11 cellular contexts compared by ENCODE assay signal in the genomic region with DNA sequence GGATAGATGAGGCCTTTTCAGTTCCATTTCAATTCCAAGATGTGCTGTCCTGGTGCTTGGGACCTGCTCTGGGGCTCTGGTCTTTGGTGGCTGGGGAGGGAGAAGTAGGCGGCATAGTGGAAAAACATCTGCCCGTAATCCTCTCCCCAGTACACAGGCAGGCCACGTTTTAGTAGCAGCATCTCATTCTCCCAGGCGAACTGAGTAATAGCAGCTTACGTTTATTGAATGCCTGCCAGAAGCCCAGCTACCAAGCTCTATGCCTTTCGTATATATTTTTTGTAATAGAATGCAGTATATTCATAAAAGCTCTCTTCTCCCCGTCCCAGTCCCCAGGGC. TPM values are rescaled to one million over a fixed set of nuclear protein-coding genes. Genes with fewer than 3 reads are reported as not detected.
DNase-seq lines count a peak whose midpoint lies in the region; ATAC-seq, FAIRE-seq and TF ChIP-seq lines count a peak whose summit lies in the region.
"Had no signal": no experiment of that assay in that cellular context is flagged by ENCODE, and none has a peak within 500 bp of the region (broad histone marks: within the 10 kb centered on the region; RNA-seq: fewer than 3 reads in every experiment).

No MANE protein-coding gene starts in this region.

- H3K27me3 ChIP-seq in GM12878 (replicated peaks in 1 of 2; ENCODE audit: control insufficient read depth in 2 of 2, insufficient read depth in 2 of 2, low read length in 1 of 2) (no peaks in the 10 kb centered on the region), layer of hippocampus (ENCODE audit: control insufficient read depth, insufficient read depth, low read length) (no peaks in the 10 kb centered on the region), suprapubic skin (no peaks in the 10 kb centered on the region), ovary (no peaks in the 10 kb centered on the region)
- H3K27me3 ChIP-seq: SJCRH30 had no signal

- no peak for TF ChIP-seq RAD21 in GM12878 (IDR thresholded peaks at IDR 0.05; ENCODE audit: insufficient read depth, low read depth, low read length)

- no TSS peak for BruUV-seq in GM12878 (replicated peaks; lab: Mats Ljungman, UMichigan)

- CTCF ChIA-PET in GM12878 (lab: Yijun Ruan, JAX), result interaction anchor here (1.6 to 5.2 kb wide), 3 partner anchors 11 to 77 kb away, joined by 5 to 26 read pairs (median 26); partner anchors contain the start of genes ACO2 and PHF5A

- no peak overlapping the region for H2AFZ ChIP-seq in GM12878 (ENCODE audit: control insufficient read depth, low read depth, low read length)

- peaks cover 0 to 6% of the 10 kb centered on the region in 2 experiments; a peak in 2 of 4 replicates for H3K36me3 ChIP-seq in GM12878 (ENCODE audit: control insufficient read depth in 2 of 2, insufficient read depth in 2 of 2, low read length in 1 of 2)
- no peaks in the 10 kb centered on the region for H3K36me3 ChIP-seq in suprapubic skin
- no peaks in the 10 kb centered on the region for H3K36me3 ChIP-seq in ovary
- H3K36me3 ChIP-seq: SJCRH30 had no signal

- TF ChIP-seq EP300 in GM12878 (IDR thresholded peaks at IDR 0.05; ENCODE audit: borderline replicate concordance in 1 of 2, control insufficient read depth in 1 of 2, low read depth in 2 of 2, low read length in 2 of 2), result no peak
- no peak for TF ChIP-seq EP300 in suprapubic skin (IDR thresholded peaks at IDR 0.05)
- no peak for TF ChIP-seq EP300 in ovary (IDR thresholded peaks at IDR 0.05)

- 34% methylated on average over 7 of the region's 7 CpGs for WGBS in GM12878 (ENCODE audit: insufficient coverage, insufficient replicate concordance, low lambda C conversion rate, missing lambda C conversion rate)
- 49% methylated on average over 7 of the region's 7 CpGs for WGBS in suprapubic skin
- WGBS in ovary, 3 donors, result 67 to 71% (median 67%) methylated on average over 7 of the region's 7 CpGs

- no peak overlapping the region for H3K9ac ChIP-seq in GM12878 (ENCODE audit: control insufficient read depth, insufficient read depth, low read length)

- H3K79me2 ChIP-seq in GM12878 (ENCODE audit: control insufficient read depth, insufficient read depth, low read length), result peaks cover 79% of the 10 kb centered on the region

- TF ChIP-seq CTCF in HFF-Myc (IDR thresholded peaks at IDR 0.05; ENCODE audit: low read depth, low read length, missing control alignments) (no peak), GM12878 (IDR thresholded peaks at IDR 0.05 in 2 of 3, conservative IDR thresholded peaks at IDR 0.05 in 1 of 3; ENCODE audit: control insufficient read depth in 2 of 3, extremely low read depth in 1 of 3, insufficient read depth in 1 of 3, low read depth in 3 of 3, low read length in 3 of 3) (no peak), suprapubic skin (IDR thresholded peaks at IDR 0.05) (no peak), ovary (IDR thresholded peaks at IDR 0.05) (no peak)

- H3K4me1 ChIP-seq in GM12878 (ENCODE audit: control insufficient read depth, insufficient read depth, low read length) (peaks cover 57% of the 10 kb centered on the region), suprapubic skin (peaks cover 45% of the 10 kb centered on the region), ovary (ENCODE audit: insufficient read depth) (peaks cover 5% of the 10 kb centered on the region)
- H3K4me1 ChIP-seq: SJCRH30 had no signal

- in situ Hi-C loops in GM12878 (cut with MboI), result no loop called here

- H3K27ac ChIP-seq in GM12878 (ENCODE audit: control insufficient read depth, insufficient read depth) (no peak overlapping the region; the same call in 1 of the 2 replicates), layer of hippocampus (ENCODE audit: low read depth, low read length) (peak overlapping the region; percentile 88), suprapubic skin (peak overlapping the region; percentile 76), ovary (no peak overlapping the region)
- H3K27ac ChIP-seq: SJCRH30 had no signal

- no peak for ATAC-seq in GM12878
- ATAC-seq in GM18520 (IDR thresholded peaks at IDR 0.05; ENCODE audit: unreplicated experiment), result no peak

- 0 out of 2 replicates have a peak overlapping the region, but pooled peaks have one; percentile 17 for H3K4me2 ChIP-seq in GM12878 (ENCODE audit: control insufficient read depth, insufficient read depth)

- H4K20me1 ChIP-seq in GM12878 (ENCODE audit: control insufficient read depth, insufficient read depth), result no peaks in the 10 kb centered on the region

- DNase-seq in HFF-Myc (ENCODE audit: extremely low read depth, low read depth) (peak; percentile 63), GM12878 (ENCODE audit: low read depth, low spot score) (no peak), suprapubic skin (ENCODE audit: low spot score in 2 of 2) (no peak), ovary (no peak)
- DNase-seq in activated CD8-positive, alpha-beta memory T cell treated with anti-CD3 and anti-CD28 coated beads, Interleukin-2, amount 50 U/mL, for 48 hours, result no peak
- DNase-seq: effector memory CD4-positive, alpha-beta T cell; NCI-H2029 treated with DMSO at 0.1 percent for 48 hours; SJCRH30; stimulated activated CD4-positive, alpha-beta T cell treated with anti-CD3 and anti-CD28 coated beads, Interleukin-4, amount 100 ng/mL, for 1 hour had no signal

- no peaks in the 10 kb centered on the region for H3K9me3 ChIP-seq in GM12878 (replicated peaks; ENCODE audit: control insufficient read depth, insufficient read depth, low read length)
- no peaks in the 10 kb centered on the region for H3K9me3 ChIP-seq in suprapubic skin
- no peaks in the 10 kb centered on the region for H3K9me3 ChIP-seq in ovary
- H3K9me3 ChIP-seq: SJCRH30 had no signal

- no peak for FAIRE-seq in GM12878 (lab: Jason Lieb, UNC)

- no peak overlapping the region for H3K4me3 ChIP-seq in HFF-Myc (replicated peaks; ENCODE audit: low read depth, low read length)
- H3K4me3 ChIP-seq in GM12878, result no peak overlapping the region
- no peak overlapping the region for H3K4me3 ChIP-seq in suprapubic skin
- H3K4me3 ChIP-seq in ovary, result no peak overlapping the region
- H3K4me3 ChIP-seq: SJCRH30 had no signal

- TF ChIP-seq POLR2A in GM12878 (IDR thresholded peaks at IDR 0.05; ENCODE audit: low read depth, low read length) (no peak), suprapubic skin (IDR thresholded peaks at IDR 0.05) (no peak), ovary (IDR thresholded peaks at IDR 0.05) (no peak)

- SMC1A ChIA-PET in GM12878 (lab: Charles Lee; ENCODE audit: uncharacterized antibody, unreplicated experiment), result interaction anchor here (1.0 to 6.5 kb wide), 8 partner anchors 8 to 77 kb away, joined by 3 to 59 read pairs (median 12); partner anchors contain the start of genes ACO2, PHF5A and TOB2

- intact Hi-C loops in GM12878 (cut with micrococcal nuclease; ENCODE audit: unreplicated experiment) (no loop called here), ovary (cut with DNase I) (no loop called here)

- RAD21 ChIA-PET in GM12878 (lab: Charles Lee; ENCODE audit: unreplicated experiment), result interaction anchor here (1.5 to 3.0 kb wide), 4 partner anchors 19 to 77 kb away, joined by 4 to 19 read pairs (median 12); partner anchors contain the start of gene TOB2

- POLR2A ChIA-PET in GM12878 (lab: Charles Lee), result interaction anchor here (0.6 to 9.0 kb wide), 6 partner anchors 9 to 109 kb away, joined by 3 to 122 read pairs (median 6); partner anchors contain the start of genes ACO2, PHF5A and TOB2

RNA-seq across cellular contexts. Expression of gene ACO2, which starts 11.4 kb away (rescaled TPM):
- total RNA-seq in GM12878 (2013; cell fraction: nucleolus; rRNA removed), result 78.7 and 86.2 TPM in 2 replicates
- total RNA-seq in GM12878 (2014; rRNA removed) (115 and 132 TPM in 2 replicates), GM12878 (2014; rRNA removed; fragmentation: Illumina TruSeq; extraction: Trizol) (63.2 and 69.0 TPM in 2 replicates), GM12878 (2021) (127 and 133 TPM in 2 replicates), suprapubic skin (10 to 100 TPM; 67.4 to 81.9 (median 75.9) TPM), ovary (10 to 100 TPM; 20.6 to 58.3 (median 50.7) TPM)
- 48.7 TPM for polyA plus RNA-seq in GM12878 (2011; ENCODE audit: low read depth)
- polyA plus RNA-seq in GM12878 (2011; rRNA removed) (16.1 and 22.4 TPM in 2 replicates), GM12878 (2014; fragmentation: Illumina TruSeq; extraction: Trizol) (41.6 and 102 TPM in 2 replicates), GM12878 (2014; fragmentation: Nextera tagmentation; extraction: Ambion mirVana) (10 to 100 TPM; 21.4 to 22.3 TPM), GM12878 (2014; rRNA removed) (74.8 and 83.8 TPM in 2 replicates), GM12878 (2016; fragmentation: Nextera tagmentation; extraction: Ambion mirVana) (100 to 1,000 TPM; 211 to 214 TPM), ovary (10 to 100 TPM; 32.3 to 99.1 TPM)
- 60.6 and 64.3 TPM in 2 replicates for polyA plus RNA-seq in GM12878 (2011; cell fraction: cytosol; rRNA removed)
- polyA plus RNA-seq in GM12878 (2011; cell fraction: nucleus; rRNA removed), result 355 and 367 TPM in 2 replicates
- polyA plus RNA-seq in GM12878 (2012), result 71.7 and 92.0 TPM in 2 replicates
- 23.3 and 35.4 TPM in 2 replicates for polyA minus RNA-seq in GM12878 (2011; rRNA and poly(A)+ RNA removed)
- 26.1 and 33.6 TPM in 2 replicates for polyA minus RNA-seq in GM12878 (2011; cell fraction: cytosol; rRNA and poly(A)+ RNA removed)
- polyA minus RNA-seq in GM12878 (2011; cell fraction: nucleus; rRNA and poly(A)+ RNA removed), result 42.7 and 65.6 TPM in 2 replicates

RNA-seq across cellular contexts. Expression of gene PHF5A, which starts 11.9 kb away (rescaled TPM):
- 6.6 and 7.7 TPM in 2 replicates for total RNA-seq in GM12878 (2013; cell fraction: nucleolus; rRNA removed)
- total RNA-seq in GM12878 (2014; rRNA removed) (81.4 and 99.9 TPM in 2 replicates), GM12878 (2014; rRNA removed; fragmentation: Illumina TruSeq; extraction: Trizol) (85.5 and 86.8 TPM in 2 replicates), GM12878 (2021) (64.2 and 64.8 TPM in 2 replicates), suprapubic skin (10 to 100 TPM; 26.7 to 47.1 (median 36.9) TPM), ovary (10 to 100 TPM; 27.3 to 44.2 (median 32.0) TPM)
- 38.8 TPM for polyA plus RNA-seq in GM12878 (2011; ENCODE audit: low read depth)
- polyA plus RNA-seq in GM12878 (2011; rRNA removed) (96.7 and 99.4 TPM in 2 replicates), GM12878 (2014; fragmentation: Illumina TruSeq; extraction: Trizol) (91.7 and 101 TPM in 2 replicates), GM12878 (2014; fragmentation: Nextera tagmentation; extraction: Ambion mirVana) (10 to 100 TPM; 40.5 to 77.0 TPM), GM12878 (2014; rRNA removed) (97.6 and 115 TPM in 2 replicates), GM12878 (2016; fragmentation: Nextera tagmentation; extraction: Ambion mirVana) (10 to 100 TPM; 51.5 to 52.4 TPM), ovary (10 to 100 TPM; 36.8 to 55.3 TPM)
- 63.8 and 68.0 TPM in 2 replicates for polyA plus RNA-seq in GM12878 (2011; cell fraction: cytosol; rRNA removed)
- polyA plus RNA-seq in GM12878 (2011; cell fraction: nucleus; rRNA removed), result 36.7 and 44.3 TPM in 2 replicates
- 30.5 and 37.3 TPM in 2 replicates for polyA plus RNA-seq in GM12878 (2012)
- 34.6 and 35.7 TPM in 2 replicates for polyA minus RNA-seq in GM12878 (2011; rRNA and poly(A)+ RNA removed)
- polyA minus RNA-seq in GM12878 (2011; cell fraction: cytosol; rRNA and poly(A)+ RNA removed), result 8.1 and 11.6 TPM in 2 replicates
- polyA minus RNA-seq in GM12878 (2011; cell fraction: nucleus; rRNA and poly(A)+ RNA removed), result 5.0 and 11.9 TPM in 2 replicates

RNA-seq across cellular contexts. Expression of gene TOB2, which starts 33.8 kb away (rescaled TPM):
- 15.1 and 15.4 TPM in 2 replicates for total RNA-seq in GM12878 (2013; cell fraction: nucleolus; rRNA removed)
- 15.9 and 18.2 TPM in 2 replicates for total RNA-seq in GM12878 (2014; rRNA removed)
- 10.7 and 12.2 TPM in 2 replicates for total RNA-seq in GM12878 (2014; rRNA removed; fragmentation: Illumina TruSeq; extraction: Trizol)
- total RNA-seq in GM12878 (2021), result 30.6 and 32.0 TPM in 2 replicates
- polyA plus RNA-seq in GM12878 (2011; ENCODE audit: low read depth), result 6.7 TPM
- 4.4 and 10.3 TPM in 2 replicates for polyA plus RNA-seq in GM12878 (2011; rRNA removed)
- polyA plus RNA-seq in GM12878 (2011; cell fraction: cytosol; rRNA removed), result 11.9 and 14.1 TPM in 2 replicates
- polyA plus RNA-seq in GM12878 (2011; cell fraction: nucleus; rRNA removed), result 10.6 and 15.2 TPM in 2 replicates
- 13.7 and 17.0 TPM in 2 replicates for polyA plus RNA-seq in GM12878 (2012)
- 11.0 and 17.6 TPM in 2 replicates for polyA plus RNA-seq in GM12878 (2014; fragmentation: Illumina TruSeq; extraction: Trizol)
- polyA plus RNA-seq in GM12878 (2014; fragmentation: Nextera tagmentation; extraction: Ambion mirVana), result 10 to 100 TPM in 1 of 2 experiments, 1 to 10 TPM in 1; 4.5 to 11.1 TPM
- polyA plus RNA-seq in GM12878 (2014; rRNA removed), result 12.7 and 16.9 TPM in 2 replicates
- 10 to 100 TPM; 19.4 to 19.6 TPM for polyA plus RNA-seq in GM12878 (2016; fragmentation: Nextera tagmentation; extraction: Ambion mirVana)
- 9.7 and 11.9 TPM in 2 replicates for polyA minus RNA-seq in GM12878 (2011; rRNA and poly(A)+ RNA removed)
- polyA minus RNA-seq in GM12878 (2011; cell fraction: cytosol; rRNA and poly(A)+ RNA removed), result 8.4 and 10.3 TPM in 2 replicates
- polyA minus RNA-seq in GM12878 (2011; cell fraction: nucleus; rRNA and poly(A)+ RNA removed), result 3.5 and 5.8 TPM in 2 replicates
- total RNA-seq in suprapubic skin, result 10 to 100 TPM; 39.7 to 62.1 (median 58.4) TPM
- total RNA-seq in ovary, result 100 to 1,000 TPM in 1 of 7 donors, 10 to 100 TPM in 6; 24.0 to 110 (median 83.9) TPM
- polyA plus RNA-seq in ovary, result 10 to 100 TPM; 22.8 to 40.3 TPM

Comparison
In these comparisons a context has a peak if more than half of its experiments do, and no peak if none do; other contexts are left out.
1. H3K27ac ChIP-seq: peak in layer of hippocampus (single experiment) and suprapubic skin (single experiment); none in GM12878 (single experiment) and ovary (0 of 2).